12 cellular contexts compared by ENCODE assay signal in genomic region chr7:6257602-6258001, GRCh38. TPM values are rescaled to one million over a fixed set of nuclear protein-coding genes. Genes with fewer than 3 reads are reported as not detected.
DNase-seq lines count a peak whose midpoint lies in the region; ATAC-seq and TF ChIP-seq lines count a peak whose summit lies in the region.
"Had no signal": no experiment of that assay in that cellular context is flagged by ENCODE, and none has a peak within 500 bp of the region (broad histone marks: within the 10 kb centered on the region; RNA-seq: fewer than 3 reads in every experiment).

No MANE protein-coding gene starts in this region.

- no peak for TF ChIP-seq POLR2A in heart left ventricle (IDR thresholded peaks at IDR 0.05)
- no peak for TF ChIP-seq POLR2A in uterus (IDR thresholded peaks at IDR 0.05)

- H3K4me3 ChIP-seq in heart left ventricle (no peak overlapping the region), ascending aorta (no peak overlapping the region), muscle layer of duodenum (ENCODE audit: low read depth in 1 of 2, low read length in 2 of 2) (no peak overlapping the region), uterus (no peak overlapping the region)

- no peak for DNase-seq in heart left ventricle
- no peak for DNase-seq in Right ventricle myocardium superior
- DNase-seq in ascending aorta (ENCODE audit: low spot score in 2 of 2), result no peak
- DNase-seq in uterus, result no peak
- DNase-seq in effector CD8-positive, alpha-beta T cell (lab: John Stamatoyannopoulos, UW), result no peak
- no peak for DNase-seq in NCI-H2029 treated with DMSO at 0.1 percent for 48 hours (lab: John Stamatoyannopoulos, UW)
- DNase-seq: 8988T, aorta, hypothalamus, NCI-H510A treated with DMSO at 0.1 percent for 48 hours had no signal

- no peak for ATAC-seq in heart left ventricle
- no peak for ATAC-seq in Right ventricle myocardium superior (ENCODE audit: poor library complexity)
- ATAC-seq in HG03196 (IDR thresholded peaks at IDR 0.05; ENCODE audit: unreplicated experiment), result no peak

- H3K36me3 ChIP-seq in heart left ventricle (no peaks in the 10 kb centered on the region), ascending aorta (no peaks in the 10 kb centered on the region), muscle layer of duodenum (ENCODE audit: control insufficient read depth in 1 of 2, insufficient read depth in 2 of 2, low read length in 2 of 2) (peaks cover 0 to 15% of the 10 kb centered on the region in 2 donors), uterus (no peaks in the 10 kb centered on the region)

- no peaks in the 10 kb centered on the region for H3K9me3 ChIP-seq in heart left ventricle
- no peaks in the 10 kb centered on the region for H3K9me3 ChIP-seq in ascending aorta
- no peaks in the 10 kb centered on the region for H3K9me3 ChIP-seq in muscle layer of duodenum (ENCODE audit: control insufficient read depth in 1 of 2, low read length in 2 of 2)
- H3K9me3 ChIP-seq in uterus, result no peaks in the 10 kb centered on the region

- H3K4me1 ChIP-seq in heart left ventricle (peaks cover 13 to 94% (median 76%) of the 10 kb centered on the region in 12 donors), ascending aorta (peaks cover 43 to 72% of the 10 kb centered on the region in 2 donors), muscle layer of duodenum (ENCODE audit: control insufficient read depth in 1 of 2, insufficient read depth in 2 of 2, low read length in 2 of 2) (peaks cover 24 to 29% of the 10 kb centered on the region in 2 donors), uterus (peaks cover 0 to under 1% of the 10 kb centered on the region in 2 donors)

- H3K27me3 ChIP-seq in heart left ventricle, result no peaks in the 10 kb centered on the region
- H3K27me3 ChIP-seq in ascending aorta, result no peaks in the 10 kb centered on the region
- no peaks in the 10 kb centered on the region for H3K27me3 ChIP-seq in muscle layer of duodenum (ENCODE audit: low read depth, low read length)
- H3K27me3 ChIP-seq in uterus, result no peaks in the 10 kb centered on the region

- H3K27ac ChIP-seq in heart left ventricle (peak overlapping the region; percentile 7 to 86 (median 71)), ascending aorta (peak overlapping the region; percentile 75 to 76), muscle layer of duodenum (ENCODE audit: low read length) (peak overlapping the region; percentile 57), uterus (peak overlapping the region; percentile 28 to 46)

- 72 to 88% (median 80%) methylated on average over 3 of the region's 3 CpGs for WGBS in heart left ventricle, 4 donors

- intact Hi-C loops in heart left ventricle (cut with DNase I), result no loop called here
- intact Hi-C loops in Right ventricle myocardium superior (cut with DNase I), result no loop called here
- intact Hi-C loops in ascending aorta (cut with DNase I), result loop anchor here (1.0 kb wide), 1 partner anchor 14 kb away; no protein-coding TSS in a partner anchor
- intact Hi-C loops in uterus (cut with DNase I; ENCODE audit: low total_unique reads), result no loop called here

- TF ChIP-seq CTCF in heart left ventricle (IDR thresholded peaks at IDR 0.05) (no peak), ascending aorta (IDR thresholded peaks at IDR 0.05) (no peak), uterus (IDR thresholded peaks at IDR 0.05) (no peak)

RNA-seq across cellular contexts. Expression of gene CYTH3, which starts 14.8 kb away (rescaled TPM):
- 10 to 100 TPM; 17.2 to 49.7 (median 22.1) TPM for total RNA-seq in heart left ventricle
- 10 to 100 TPM; 11.1 to 25.1 TPM for polyA plus RNA-seq in heart left ventricle
- 25.6 TPM for total RNA-seq in Right ventricle myocardium superior
- total RNA-seq in ascending aorta, result 51.8 TPM
- 10 to 100 TPM; 14.6 to 47.4 (median 22.8) TPM for total RNA-seq in uterus
